ENCODE assay signal across 9 cellular contexts in the genomic region with DNA sequence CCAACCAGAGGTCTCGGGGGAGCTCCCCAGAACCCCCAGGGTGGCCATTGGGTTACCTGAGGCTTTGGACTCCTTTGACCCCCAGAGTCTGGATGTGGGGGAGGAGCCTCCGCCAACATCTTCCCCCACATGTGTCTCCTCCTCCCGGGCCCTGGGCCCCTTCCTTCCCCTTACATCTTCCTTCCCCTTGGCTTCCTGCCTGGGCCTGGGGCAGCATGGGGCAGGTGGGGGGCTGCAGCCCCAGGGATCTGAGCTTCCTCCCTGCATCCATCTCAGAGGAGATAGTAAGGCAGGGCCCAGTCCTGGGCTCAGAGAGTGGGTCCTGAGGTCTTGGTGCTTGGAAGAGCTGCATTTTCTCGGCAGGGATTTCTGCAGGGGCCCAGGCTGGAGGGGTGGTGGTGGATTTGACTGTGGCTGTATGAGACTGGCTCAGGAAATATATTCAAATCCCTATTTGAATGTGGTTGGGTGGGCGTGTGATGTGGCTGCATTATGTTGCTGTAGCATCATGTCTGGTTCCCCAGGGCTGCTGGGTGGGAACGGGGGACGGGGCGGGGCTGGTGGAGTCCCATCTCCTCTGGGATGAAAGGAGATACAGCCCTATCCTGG. TPM values are rescaled to one million over a fixed set of nuclear protein-coding genes. Genes with fewer than 3 reads are reported as not detected.
DNase-seq lines count a peak whose midpoint lies in the region; ATAC-seq and TF ChIP-seq lines count a peak whose summit lies in the region.
"Had no signal": no experiment of that assay in that cellular context is flagged by ENCODE, and none has a peak within 500 bp of the region (broad histone marks: within the 10 kb centered on the region; RNA-seq: fewer than 3 reads in every experiment).

No MANE protein-coding gene starts in this region.

- peaks cover 62% of the 10 kb centered on the region for H3K4me1 Mint-ChIP-seq in activated T-helper 1 cell treated with anti-CD3 and anti-CD28 coated beads, Interleukin-12 subunit alpha, Interleukin-12 subunit beta, Interleukin-2, Interleukin-4 antibody, amounts not matched to agents 30 ng/mL and 10 ng/mL and 1 ng/mL, durations not matched to agents 14 hours and 24 hours and 36 hours (ENCODE audit: low read depth)

- H3F3A ChIP-seq in MM.1S (ENCODE audit: insufficient read depth, low read length), result peaks cover 29% of the 10 kb centered on the region

- H4K20me1 ChIP-seq in MM.1S (ENCODE audit: insufficient read depth, low read length), result peaks cover 5% of the 10 kb centered on the region; the same call in 1 of the 2 replicates

- H3K9ac ChIP-seq in MM.1S (ENCODE audit: low read length), result peak overlapping the region; percentile 83

- no peaks in the 10 kb centered on the region for H3K27me3 Mint-ChIP-seq in activated T-helper 1 cell treated with anti-CD3 and anti-CD28 coated beads, Interleukin-12 subunit alpha, Interleukin-12 subunit beta, Interleukin-2, Interleukin-4 antibody, amounts not matched to agents 30 ng/mL and 10 ng/mL and 1 ng/mL, durations not matched to agents 14 hours and 24 hours and 36 hours (ENCODE audit: insufficient read depth)

- intact Hi-C loops in activated T-helper 1 cell treated with anti-CD3 and anti-CD28 coated beads, Interleukin-12 subunit alpha, Interleukin-12 subunit beta, Interleukin-2, Interleukin-4 antibody, amounts not matched to agents 30 ng/mL and 10 ng/mL and 1 ng/mL, durations not matched to agents 14 hours and 24 hours and 36 hours (cut with micrococcal nuclease), result loop anchor here (1.0 kb wide), 3 partner anchors 28 to 313 kb away; no protein-coding TSS in a partner anchor
- intact Hi-C loops in mucosa of descending colon (cut with DNase I, micrococcal nuclease), result no loop called here

- peak overlapping the region; percentile 93 for H3K27ac Mint-ChIP-seq in activated T-helper 1 cell treated with anti-CD3 and anti-CD28 coated beads, Interleukin-12 subunit alpha, Interleukin-12 subunit beta, Interleukin-2, Interleukin-4 antibody, amounts not matched to agents 30 ng/mL and 10 ng/mL and 1 ng/mL, durations not matched to agents 14 hours and 24 hours and 36 hours

- no peak overlapping the region for H2AFZ ChIP-seq in MM.1S (ENCODE audit: low read length)

- peaks cover 12% of the 10 kb centered on the region for H3K9me3 Mint-ChIP-seq in activated T-helper 1 cell treated with anti-CD3 and anti-CD28 coated beads, Interleukin-12 subunit alpha, Interleukin-12 subunit beta, Interleukin-2, Interleukin-4 antibody, amounts not matched to agents 30 ng/mL and 10 ng/mL and 1 ng/mL, durations not matched to agents 14 hours and 24 hours and 36 hours

- H3K4me1 ChIP-seq in MM.1S (ENCODE audit: low read length) (peaks cover 29% of the 10 kb centered on the region), mucosa of descending colon (ENCODE audit: low read depth) (no peaks in the 10 kb centered on the region), tibial nerve (no peaks in the 10 kb centered on the region)

- H3K4me3 ChIP-seq in MM.1S (ENCODE audit: low read length) (peak overlapping the region; percentile 96), mucosa of descending colon (no peak overlapping the region), tibial nerve (peak overlapping the region; percentile 5 to 55 (median 37))

- peak overlapping the region; percentile 92 for H3K4me3 Mint-ChIP-seq in activated T-helper 1 cell treated with anti-CD3 and anti-CD28 coated beads, Interleukin-12 subunit alpha, Interleukin-12 subunit beta, Interleukin-2, Interleukin-4 antibody, amounts not matched to agents 30 ng/mL and 10 ng/mL and 1 ng/mL, durations not matched to agents 14 hours and 24 hours and 36 hours

- H3K27ac ChIP-seq in MM.1S (ENCODE audit: low read length) (peak overlapping the region; percentile 64; the same call in 1 of the 2 replicates), tibial nerve (peak overlapping the region in 2 of 4 donors; percentile 20 to 65)

- H3K36me3 Mint-ChIP-seq in activated T-helper 1 cell treated with anti-CD3 and anti-CD28 coated beads, Interleukin-12 subunit alpha, Interleukin-12 subunit beta, Interleukin-2, Interleukin-4 antibody, amounts not matched to agents 30 ng/mL and 10 ng/mL and 1 ng/mL, durations not matched to agents 14 hours and 24 hours and 36 hours (ENCODE audit: low read depth), result peaks cover 33% of the 10 kb centered on the region

- peaks cover 8% of the 10 kb centered on the region; the same call in 1 of the 2 replicates for H3K36me3 ChIP-seq in MM.1S (replicated peaks; ENCODE audit: insufficient read depth, low read length)
- no peaks in the 10 kb centered on the region for H3K36me3 ChIP-seq in mucosa of descending colon (ENCODE audit: low read depth)
- no peaks in the 10 kb centered on the region for H3K36me3 ChIP-seq in tibial nerve

- H3K27me3 ChIP-seq in MM.1S (replicated peaks; ENCODE audit: insufficient read depth, low read length) (no peaks in the 10 kb centered on the region), tibial nerve (peaks cover 0 to 18% of the 10 kb centered on the region in 2 donors)

- ATAC-seq in GM18498 (IDR thresholded peaks at IDR 0.05; ENCODE audit: unreplicated experiment), result peak; percentile 31
- ATAC-seq in mucosa of descending colon, result peak; percentile 57
- ATAC-seq in HG03565 (IDR thresholded peaks at IDR 0.05; ENCODE audit: unreplicated experiment), result no peak

- WGBS in tibial nerve, 2 donors, result 34 to 40% methylated on average over 8 of the region's 8 CpGs

- peak; percentile 71 for DNase-seq in MM.1S
- DNase-seq in activated T-helper 1 cell treated with anti-CD3 and anti-CD28 coated beads, Interleukin-12 subunit alpha, Interleukin-12 subunit beta, Interleukin-2, Interleukin-4 antibody, amounts not matched to agents 30 ng/mL and 10 ng/mL and 1 ng/mL, durations not matched to agents 14 hours and 24 hours and 36 hours (ENCODE audit: low spot score), result peak; percentile 34
- peak; percentile 40 to 85 (median 62) for DNase-seq in mucosa of descending colon
- no peak for DNase-seq in tibial nerve (ENCODE audit: low spot score in 2 of 2)
- no peak for DNase-seq in NCI-H2107 treated with DMSO at 0.1 percent for 48 hours (lab: John Stamatoyannopoulos, UW; ENCODE audit: unreplicated experiment)
- DNase-seq in NCI-H1694 treated with DMSO at 0.1 percent for 48 hours (lab: John Stamatoyannopoulos, UW), result no peak

- H3K4me2 ChIP-seq in MM.1S (ENCODE audit: low read depth, low read length), result peak overlapping the region; percentile 68

- TF ChIP-seq CTCF in MM.1S (IDR thresholded peaks at IDR 0.05; ENCODE audit: low read length), result no peak
- TF ChIP-seq CTCF in mucosa of descending colon (IDR thresholded peaks at IDR 0.05), result no peak
- no peak for TF ChIP-seq CTCF in tibial nerve (IDR thresholded peaks at IDR 0.05)

- H3K79me2 ChIP-seq in MM.1S (ENCODE audit: low read length), result peaks cover 67% of the 10 kb centered on the region

- TF ChIP-seq EP300 in tibial nerve (IDR thresholded peaks at IDR 0.05), result peak in 1 of 2 donors; percentile 10

- no peak for TF ChIP-seq POLR2A in tibial nerve (IDR thresholded peaks at IDR 0.05)

- H3K9me3 ChIP-seq in MM.1S (replicated peaks; ENCODE audit: insufficient read depth, low read length) (no peaks in the 10 kb centered on the region), mucosa of descending colon (no peaks in the 10 kb centered on the region), tibial nerve (peaks cover 0 to 4% (median 0%) of the 10 kb centered on the region in 4 donors)

- no peaks in the 10 kb centered on the region for H3K9me2 ChIP-seq in MM.1S (replicated peaks; ENCODE audit: insufficient read depth, low read length)

RNA-seq across cellular contexts. Expression of gene VAV1, which starts 0.9 kb away (rescaled TPM):
- 86.8 and 90.4 TPM in 2 replicates for total RNA-seq in activated T-helper 1 cell treated with anti-CD3 and anti-CD28 coated beads, Interleukin-12 subunit alpha, Interleukin-12 subunit beta, Interleukin-2, Interleukin-4 antibody, amounts not matched to agents 30 ng/mL and 10 ng/mL and 1 ng/mL, durations not matched to agents 14 hours and 24 hours and 36 hours
- total RNA-seq in mucosa of descending colon, result 10 to 100 TPM in 2 of 3 donors, 1 to 10 TPM in 1; 6.0 to 12.3 (median 10.7) TPM
- total RNA-seq in tibial nerve, result 10 to 100 TPM in 1 of 4 donors, 1 to 10 TPM in 3; 4.0 to 16.2 (median 5.8) TPM
- total RNA-seq: endothelial cell of umbilical vein had no signal

RNA-seq across cellular contexts. Expression of gene SH2D3A, which starts 6.2 kb away (rescaled TPM):
- 15.0 and 15.6 TPM in 2 replicates for total RNA-seq in activated T-helper 1 cell treated with anti-CD3 and anti-CD28 coated beads, Interleukin-12 subunit alpha, Interleukin-12 subunit beta, Interleukin-2, Interleukin-4 antibody, amounts not matched to agents 30 ng/mL and 10 ng/mL and 1 ng/mL, durations not matched to agents 14 hours and 24 hours and 36 hours
- total RNA-seq in mucosa of descending colon (10 to 100 TPM; 26.4 to 80.5 (median 40.5) TPM), tibial nerve (1 to 10 TPM in 1 of 4 donors, under 1 TPM in 2, not detected in 1; 0.39 to 4.2 (median 0.44) TPM)

RNA-seq across cellular contexts. Expression of gene TRIP10, which starts 33.9 kb away (rescaled TPM):
- 61.2 and 62.0 TPM in 2 replicates for total RNA-seq in activated T-helper 1 cell treated with anti-CD3 and anti-CD28 coated beads, Interleukin-12 subunit alpha, Interleukin-12 subunit beta, Interleukin-2, Interleukin-4 antibody, amounts not matched to agents 30 ng/mL and 10 ng/mL and 1 ng/mL, durations not matched to agents 14 hours and 24 hours and 36 hours
- total RNA-seq in mucosa of descending colon (100 to 1,000 TPM in 1 of 3 donors, 10 to 100 TPM in 2; 72.8 to 121 (median 79.5) TPM), tibial nerve (100 to 1,000 TPM in 3 of 4 donors, 10 to 100 TPM in 1; 96.1 to 148 (median 110) TPM)

RNA-seq across cellular contexts. Expression of gene GPR108, which starts 36.0 kb away (rescaled TPM):
- 106 and 108 TPM in 2 replicates for total RNA-seq in activated T-helper 1 cell treated with anti-CD3 and anti-CD28 coated beads, Interleukin-12 subunit alpha, Interleukin-12 subunit beta, Interleukin-2, Interleukin-4 antibody, amounts not matched to agents 30 ng/mL and 10 ng/mL and 1 ng/mL, durations not matched to agents 14 hours and 24 hours and 36 hours
- total RNA-seq in mucosa of descending colon (100 to 1,000 TPM in 1 of 3 donors, 10 to 100 TPM in 2; 74.8 to 115 (median 89.2) TPM), tibial nerve (10 to 100 TPM; 53.4 to 79.2 (median 65.9) TPM)

RNA-seq across cellular contexts. Expression of gene C3, which starts 53.0 kb away (rescaled TPM):
- 6.1 and 7.2 TPM in 2 replicates for total RNA-seq in activated T-helper 1 cell treated with anti-CD3 and anti-CD28 coated beads, Interleukin-12 subunit alpha, Interleukin-12 subunit beta, Interleukin-2, Interleukin-4 antibody, amounts not matched to agents 30 ng/mL and 10 ng/mL and 1 ng/mL, durations not matched to agents 14 hours and 24 hours and 36 hours
- total RNA-seq in mucosa of descending colon (100 to 1,000 TPM in 2 of 3 donors, 10 to 100 TPM in 1; 42.2 to 473 (median 261) TPM), tibial nerve (1,000 to 10,000 TPM in 1 of 4 donors, 100 to 1,000 TPM in 3; 256 to 1,128 (median 733) TPM)
- total RNA-seq: endothelial cell of umbilical vein had no signal

Comparison
In these comparisons a context has a peak if more than half of its experiments do, and no peak if none do; other contexts are left out.
1. DNase-seq: peak in MM.1S (single experiment), activated T-helper 1 cell treated with anti-CD3 and anti-CD28 coated beads, Interleukin-12 subunit alpha, Interleukin-12 subunit beta, Interleukin-2, Interleukin-4 antibody, amounts not matched to agents 30 ng/mL and 10 ng/mL and 1 ng/mL, durations not matched to agents 14 hours and 24 hours and 36 hours (single experiment) and mucosa of descending colon (3 of 3); none in tibial nerve (0 of 2), NCI-H2107 treated with DMSO at 0.1 percent for 48 hours (single experiment) and NCI-H1694 treated with DMSO at 0.1 percent for 48 hours (single experiment).